Comparison of ENCODE assay signal across 1 cellular context in genomic region chr10:86825366-86825765, GRCh38.
TF ChIP-seq lines count a peak whose summit lies in the region.

No MANE protein-coding gene starts in this region.

TF ChIP-seq in GM23338, 12 proteins besides CTCF, POLR2A, EP300 and RAD21 (continued from another document):
- no peak for TF ChIP-seq REST (IDR thresholded peaks at IDR 0.05; ENCODE audit: unreplicated experiment)
- TF ChIP-seq ZNF114 (CRISPR knock-in tag; IDR thresholded peaks at IDR 0.05): no peak
- no peak for TF ChIP-seq STAT1 (IDR thresholded peaks at IDR 0.05; ENCODE audit: unreplicated experiment)
- no peak for TF ChIP-seq CREB1 (CRISPR knock-in tag; IDR thresholded peaks at IDR 0.05; ENCODE audit: low read depth)
- TF ChIP-seq NANOG (IDR thresholded peaks at IDR 0.05; ENCODE audit: borderline replicate concordance): no peak
TF ChIP-seq in GM23338: peak in this region for 0.
